ENCODE assay signal across 1 cellular context in the genomic region with DNA sequence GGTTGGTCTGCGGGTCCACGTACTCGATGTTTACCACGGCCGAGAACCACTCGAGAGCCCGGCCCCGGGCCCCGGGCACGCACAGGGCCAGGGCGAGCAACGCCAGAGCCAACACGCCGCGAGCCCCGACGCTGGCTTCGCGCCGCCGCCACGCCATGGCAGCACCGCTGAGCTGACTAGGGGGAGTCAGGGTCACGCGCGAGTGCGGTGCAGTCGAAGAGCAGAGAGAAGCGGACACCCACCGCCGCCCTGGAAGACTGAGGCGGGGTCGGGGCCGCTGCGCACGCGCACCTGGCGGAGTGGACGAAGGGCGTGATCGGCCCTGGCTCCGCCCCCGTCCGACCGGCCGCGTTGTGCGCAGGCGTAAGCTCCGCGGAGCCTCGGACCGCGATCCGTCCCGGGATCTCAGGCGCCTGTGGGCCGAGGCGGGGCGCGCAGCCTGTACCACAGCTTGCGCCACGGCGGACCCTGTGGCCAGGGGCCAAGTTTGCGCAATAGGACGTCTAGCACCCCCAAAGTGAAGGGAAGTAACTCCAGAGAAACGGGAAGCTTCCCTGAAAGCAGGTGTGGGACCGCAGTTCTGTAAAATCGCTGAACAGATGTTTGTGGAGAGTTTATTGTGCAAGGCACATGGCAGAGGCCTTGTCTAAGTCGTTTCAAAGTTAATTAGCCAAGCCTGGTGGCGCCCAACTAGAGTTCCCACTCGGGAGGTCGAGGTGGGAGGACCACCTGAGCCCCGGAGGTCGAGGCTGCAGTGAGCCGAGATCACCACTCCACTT.
TF ChIP-seq lines count a peak whose summit lies in the region.

A gene with protein sequence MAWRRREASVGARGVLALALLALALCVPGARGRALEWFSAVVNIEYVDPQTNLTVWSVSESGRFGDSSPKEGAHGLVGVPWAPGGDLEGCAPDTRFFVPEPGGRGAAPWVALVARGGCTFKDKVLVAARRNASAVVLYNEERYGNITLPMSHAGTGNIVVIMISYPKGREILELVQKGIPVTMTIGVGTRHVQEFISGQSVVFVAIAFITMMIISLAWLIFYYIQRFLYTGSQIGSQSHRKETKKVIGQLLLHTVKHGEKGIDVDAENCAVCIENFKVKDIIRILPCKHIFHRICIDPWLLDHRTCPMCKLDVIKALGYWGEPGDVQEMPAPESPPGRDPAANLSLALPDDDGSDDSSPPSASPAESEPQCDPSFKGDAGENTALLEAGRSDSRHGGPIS (minus strand): TSS at position 270 of the 779 bp plus-strand sequence. CDS start 113 bp downstream, at position 157.

TF ChIP-seq in HepG2, 621 proteins besides CTCF, POLR2A, EP300 and RAD21 (continued from another document and continues in another):
- TF ChIP-seq, protein P1, sequence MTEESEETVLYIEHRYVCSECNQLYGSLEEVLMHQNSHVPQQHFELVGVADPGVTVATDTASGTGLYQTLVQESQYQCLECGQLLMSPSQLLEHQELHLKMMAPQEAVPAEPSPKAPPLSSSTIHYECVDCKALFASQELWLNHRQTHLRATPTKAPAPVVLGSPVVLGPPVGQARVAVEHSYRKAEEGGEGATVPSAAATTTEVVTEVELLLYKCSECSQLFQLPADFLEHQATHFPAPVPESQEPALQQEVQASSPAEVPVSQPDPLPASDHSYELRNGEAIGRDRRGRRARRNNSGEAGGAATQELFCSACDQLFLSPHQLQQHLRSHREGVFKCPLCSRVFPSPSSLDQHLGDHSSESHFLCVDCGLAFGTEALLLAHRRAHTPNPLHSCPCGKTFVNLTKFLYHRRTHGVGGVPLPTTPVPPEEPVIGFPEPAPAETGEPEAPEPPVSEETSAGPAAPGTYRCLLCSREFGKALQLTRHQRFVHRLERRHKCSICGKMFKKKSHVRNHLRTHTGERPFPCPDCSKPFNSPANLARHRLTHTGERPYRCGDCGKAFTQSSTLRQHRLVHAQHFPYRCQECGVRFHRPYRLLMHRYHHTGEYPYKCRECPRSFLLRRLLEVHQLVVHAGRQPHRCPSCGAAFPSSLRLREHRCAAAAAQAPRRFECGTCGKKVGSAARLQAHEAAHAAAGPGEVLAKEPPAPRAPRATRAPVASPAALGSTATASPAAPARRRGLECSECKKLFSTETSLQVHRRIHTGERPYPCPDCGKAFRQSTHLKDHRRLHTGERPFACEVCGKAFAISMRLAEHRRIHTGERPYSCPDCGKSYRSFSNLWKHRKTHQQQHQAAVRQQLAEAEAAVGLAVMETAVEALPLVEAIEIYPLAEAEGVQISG (CRISPR knock-in tag; IDR thresholded peaks at IDR 0.05), result peak; percentile 87
- TF ChIP-seq KDM5A (IDR thresholded peaks at IDR 0.05; ENCODE audit: borderline replicate concordance, low read length) (peak; percentile 78), BCL6 (CRISPR knock-in tag; IDR thresholded peaks at IDR 0.05) (peak; percentile 88), YEATS4 (CRISPR knock-in tag; IDR thresholded peaks at IDR 0.05; ENCODE audit: borderline replicate concordance) (peak; percentile 98), MAFK (conservative IDR thresholded peaks at IDR 0.05 in 1 of 2, IDR thresholded peaks at IDR 0.05 in 1 of 2; ENCODE audit: low read length in 2 of 2) (no peak), HNF4A (CRISPR knock-in tag; IDR thresholded peaks at IDR 0.05) (peak; percentile 98), TAF1 (CRISPR knock-in tag; IDR thresholded peaks at IDR 0.05) (peak; percentile 98), ZNF24 (IDR thresholded peaks at IDR 0.05) (no peak), ZNF891 (CRISPR knock-in tag; IDR thresholded peaks at IDR 0.05) (peak; percentile 92; the same call in 1 of the 2 replicates), MAFG (CRISPR knock-in tag; IDR thresholded peaks at IDR 0.05) (no peak), CBX5 (CRISPR knock-in tag; IDR thresholded peaks at IDR 0.05; ENCODE audit: borderline replicate concordance) (peak; percentile 98; the same call in 1 of the 2 replicates), ZBTB8A (CRISPR knock-in tag; IDR thresholded peaks at IDR 0.05; ENCODE audit: borderline replicate concordance, low read depth) (no peak), KLF11 (CRISPR knock-in tag; IDR thresholded peaks at IDR 0.05) (no peak), BORCS8-MEF2B (CRISPR knock-in tag; IDR thresholded peaks at IDR 0.05) (peak; percentile 94), TGIF2 (CRISPR knock-in tag; IDR thresholded peaks at IDR 0.05) (peak; percentile 84), ZNF720 (CRISPR knock-in tag; IDR thresholded peaks at IDR 0.05) (no peak; the same call in 1 of the 2 replicates), SMAD1 (CRISPR knock-in tag; IDR thresholded peaks at IDR 0.05; ENCODE audit: borderline replicate concordance, low read depth) (peak; percentile 98), ZNF83 (CRISPR knock-in tag; IDR thresholded peaks at IDR 0.05; ENCODE audit: borderline replicate concordance) (peak; percentile 85; the same call in 1 of the 2 replicates), ZNF567 (CRISPR knock-in tag; IDR thresholded peaks at IDR 0.05; ENCODE audit: borderline replicate concordance) (no peak; the same call in 1 of the 2 replicates), POGZ (CRISPR knock-in tag; IDR thresholded peaks at IDR 0.05) (peak; percentile 99), SATB2 (CRISPR knock-in tag; IDR thresholded peaks at IDR 0.05) (peak; percentile 46; the same call in 1 of the 2 replicates), PCBP1 (IDR thresholded peaks at IDR 0.05; ENCODE audit: borderline replicate concordance, low read depth, low read length) (no peak), PLRG1 (conservative IDR thresholded peaks at IDR 0.05) (no peak), SMAD3 (CRISPR knock-in tag; IDR thresholded peaks at IDR 0.05) (peak; percentile 84), MTA3 (CRISPR knock-in tag; IDR thresholded peaks at IDR 0.05) (peak; percentile 71; the same call in 1 of the 2 replicates), NR2F6 (IDR thresholded peaks at IDR 0.05) (peak; percentile 61; the same call in 1 of the 2 replicates), NR2F6 (CRISPR knock-in tag; IDR thresholded peaks at IDR 0.05) (peak; percentile 66)
- TF ChIP-seq, protein P2, sequence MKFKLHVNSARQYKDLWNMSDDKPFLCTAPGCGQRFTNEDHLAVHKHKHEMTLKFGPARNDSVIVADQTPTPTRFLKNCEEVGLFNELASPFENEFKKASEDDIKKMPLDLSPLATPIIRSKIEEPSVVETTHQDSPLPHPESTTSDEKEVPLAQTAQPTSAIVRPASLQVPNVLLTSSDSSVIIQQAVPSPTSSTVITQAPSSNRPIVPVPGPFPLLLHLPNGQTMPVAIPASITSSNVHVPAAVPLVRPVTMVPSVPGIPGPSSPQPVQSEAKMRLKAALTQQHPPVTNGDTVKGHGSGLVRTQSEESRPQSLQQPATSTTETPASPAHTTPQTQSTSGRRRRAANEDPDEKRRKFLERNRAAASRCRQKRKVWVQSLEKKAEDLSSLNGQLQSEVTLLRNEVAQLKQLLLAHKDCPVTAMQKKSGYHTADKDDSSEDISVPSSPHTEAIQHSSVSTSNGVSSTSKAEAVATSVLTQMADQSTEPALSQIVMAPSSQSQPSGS (CRISPR knock-in tag; IDR thresholded peaks at IDR 0.05), result peak; percentile 86
- TF ChIP-seq, protein P3, sequence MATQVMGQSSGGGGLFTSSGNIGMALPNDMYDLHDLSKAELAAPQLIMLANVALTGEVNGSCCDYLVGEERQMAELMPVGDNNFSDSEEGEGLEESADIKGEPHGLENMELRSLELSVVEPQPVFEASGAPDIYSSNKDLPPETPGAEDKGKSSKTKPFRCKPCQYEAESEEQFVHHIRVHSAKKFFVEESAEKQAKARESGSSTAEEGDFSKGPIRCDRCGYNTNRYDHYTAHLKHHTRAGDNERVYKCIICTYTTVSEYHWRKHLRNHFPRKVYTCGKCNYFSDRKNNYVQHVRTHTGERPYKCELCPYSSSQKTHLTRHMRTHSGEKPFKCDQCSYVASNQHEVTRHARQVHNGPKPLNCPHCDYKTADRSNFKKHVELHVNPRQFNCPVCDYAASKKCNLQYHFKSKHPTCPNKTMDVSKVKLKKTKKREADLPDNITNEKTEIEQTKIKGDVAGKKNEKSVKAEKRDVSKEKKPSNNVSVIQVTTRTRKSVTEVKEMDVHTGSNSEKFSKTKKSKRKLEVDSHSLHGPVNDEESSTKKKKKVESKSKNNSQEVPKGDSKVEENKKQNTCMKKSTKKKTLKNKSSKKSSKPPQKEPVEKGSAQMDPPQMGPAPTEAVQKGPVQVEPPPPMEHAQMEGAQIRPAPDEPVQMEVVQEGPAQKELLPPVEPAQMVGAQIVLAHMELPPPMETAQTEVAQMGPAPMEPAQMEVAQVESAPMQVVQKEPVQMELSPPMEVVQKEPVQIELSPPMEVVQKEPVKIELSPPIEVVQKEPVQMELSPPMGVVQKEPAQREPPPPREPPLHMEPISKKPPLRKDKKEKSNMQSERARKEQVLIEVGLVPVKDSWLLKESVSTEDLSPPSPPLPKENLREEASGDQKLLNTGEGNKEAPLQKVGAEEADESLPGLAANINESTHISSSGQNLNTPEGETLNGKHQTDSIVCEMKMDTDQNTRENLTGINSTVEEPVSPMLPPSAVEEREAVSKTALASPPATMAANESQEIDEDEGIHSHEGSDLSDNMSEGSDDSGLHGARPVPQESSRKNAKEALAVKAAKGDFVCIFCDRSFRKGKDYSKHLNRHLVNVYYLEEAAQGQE (IDR thresholded peaks at IDR 0.05; ENCODE audit: borderline replicate concordance in 1 of 2, low read depth in 1 of 2, low read length in 2 of 2), result peak in 1 of 2 experiments; percentile 73; a peak in 2 of 4 replicates
- TF ChIP-seq, protein P4, sequence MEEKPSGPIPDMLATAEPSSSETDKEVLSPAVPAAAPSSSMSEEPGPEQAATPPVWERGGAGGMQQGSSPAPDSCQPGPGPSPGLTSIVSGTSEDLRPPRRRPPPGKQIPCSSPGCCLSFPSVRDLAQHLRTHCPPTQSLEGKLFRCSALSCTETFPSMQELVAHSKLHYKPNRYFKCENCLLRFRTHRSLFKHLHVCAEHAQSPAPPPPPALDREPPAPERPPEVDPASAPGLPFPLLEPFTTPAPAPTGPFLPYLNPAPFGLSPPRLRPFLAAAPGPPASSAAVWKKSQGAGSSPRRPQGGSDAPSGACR (CRISPR knock-in tag; IDR thresholded peaks at IDR 0.05), result peak; percentile 68; the same call in 1 of the 2 replicates
- TF ChIP-seq, protein P5, sequence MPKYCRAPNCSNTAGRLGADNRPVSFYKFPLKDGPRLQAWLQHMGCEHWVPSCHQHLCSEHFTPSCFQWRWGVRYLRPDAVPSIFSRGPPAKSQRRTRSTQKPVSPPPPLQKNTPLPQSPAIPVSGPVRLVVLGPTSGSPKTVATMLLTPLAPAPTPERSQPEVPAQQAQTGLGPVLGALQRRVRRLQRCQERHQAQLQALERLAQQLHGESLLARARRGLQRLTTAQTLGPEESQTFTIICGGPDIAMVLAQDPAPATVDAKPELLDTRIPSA (CRISPR knock-in tag; IDR thresholded peaks at IDR 0.05; ENCODE audit: borderline replicate concordance), result peak; percentile 14; the same call in 1 of the 2 replicates
- TF ChIP-seq, protein P6, sequence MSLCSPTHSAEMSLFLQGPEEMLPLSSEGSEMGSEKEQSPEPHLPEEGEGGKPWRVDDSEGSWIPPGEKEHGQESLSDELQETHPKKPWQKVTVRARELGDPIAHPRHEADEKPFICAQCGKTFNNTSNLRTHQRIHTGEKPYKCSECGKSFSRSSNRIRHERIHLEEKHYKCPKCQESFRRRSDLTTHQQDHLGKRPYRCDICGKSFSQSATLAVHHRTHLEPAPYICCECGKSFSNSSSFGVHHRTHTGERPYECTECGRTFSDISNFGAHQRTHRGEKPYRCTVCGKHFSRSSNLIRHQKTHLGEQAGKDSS (CRISPR knock-in tag; IDR thresholded peaks at IDR 0.05; ENCODE audit: borderline replicate concordance, low read depth), result peak; percentile 96
- TF ChIP-seq, protein P7, sequence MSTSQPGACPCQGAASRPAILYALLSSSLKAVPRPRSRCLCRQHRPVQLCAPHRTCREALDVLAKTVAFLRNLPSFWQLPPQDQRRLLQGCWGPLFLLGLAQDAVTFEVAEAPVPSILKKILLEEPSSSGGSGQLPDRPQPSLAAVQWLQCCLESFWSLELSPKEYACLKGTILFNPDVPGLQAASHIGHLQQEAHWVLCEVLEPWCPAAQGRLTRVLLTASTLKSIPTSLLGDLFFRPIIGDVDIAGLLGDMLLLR (CRISPR knock-in tag; IDR thresholded peaks at IDR 0.05), result peak; percentile 98
- TF ChIP-seq, protein P8, sequence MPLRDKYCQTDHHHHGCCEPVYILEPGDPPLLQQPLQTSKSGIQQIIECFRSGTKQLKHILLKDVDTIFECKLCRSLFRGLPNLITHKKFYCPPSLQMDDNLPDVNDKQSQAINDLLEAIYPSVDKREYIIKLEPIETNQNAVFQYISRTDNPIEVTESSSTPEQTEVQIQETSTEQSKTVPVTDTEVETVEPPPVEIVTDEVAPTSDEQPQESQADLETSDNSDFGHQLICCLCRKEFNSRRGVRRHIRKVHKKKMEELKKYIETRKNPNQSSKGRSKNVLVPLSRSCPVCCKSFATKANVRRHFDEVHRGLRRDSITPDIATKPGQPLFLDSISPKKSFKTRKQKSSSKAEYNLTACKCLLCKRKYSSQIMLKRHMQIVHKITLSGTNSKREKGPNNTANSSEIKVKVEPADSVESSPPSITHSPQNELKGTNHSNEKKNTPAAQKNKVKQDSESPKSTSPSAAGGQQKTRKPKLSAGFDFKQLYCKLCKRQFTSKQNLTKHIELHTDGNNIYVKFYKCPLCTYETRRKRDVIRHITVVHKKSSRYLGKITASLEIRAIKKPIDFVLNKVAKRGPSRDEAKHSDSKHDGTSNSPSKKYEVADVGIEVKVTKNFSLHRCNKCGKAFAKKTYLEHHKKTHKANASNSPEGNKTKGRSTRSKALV (CRISPR knock-in tag; IDR thresholded peaks at IDR 0.05), result peak; percentile 97
